ENCODE assay signal across 35 cellular contexts in the genomic region with DNA sequence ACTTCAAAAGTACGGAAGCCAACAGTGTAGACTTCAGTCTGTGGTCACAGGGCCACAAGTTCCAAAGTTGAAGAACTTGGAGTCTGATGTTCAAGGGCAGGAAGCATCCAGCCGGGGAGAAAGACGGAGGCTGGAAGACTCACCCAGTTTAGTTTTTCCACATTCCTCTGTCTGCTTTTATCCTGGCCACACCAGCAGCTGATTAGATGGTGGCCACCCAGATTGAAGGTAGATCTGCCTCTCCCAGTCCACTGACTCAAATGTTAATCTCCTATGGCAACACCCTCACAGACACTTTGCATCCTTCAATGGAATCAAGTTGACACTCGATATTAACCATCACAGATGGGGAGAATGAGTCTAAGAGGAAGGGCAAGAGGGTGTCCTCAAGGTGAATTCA. TPM values are rescaled to one million over a fixed set of nuclear protein-coding genes. Genes with fewer than 3 reads are reported as not detected.
DNase-seq lines count a peak whose midpoint lies in the region; ATAC-seq and TF ChIP-seq lines count a peak whose summit lies in the region.
"Had no signal": no experiment of that assay in that cellular context is flagged by ENCODE, and none has a peak within 500 bp of the region (broad histone marks: within the 10 kb centered on the region; RNA-seq: fewer than 3 reads in every experiment).

No MANE protein-coding gene starts in this region.

- H3K36me3 ChIP-seq in esophagus muscularis mucosa (no peaks in the 10 kb centered on the region), lung (ENCODE audit: control insufficient read depth in 2 of 2, insufficient read depth in 2 of 2, low read length in 2 of 2) (no peaks in the 10 kb centered on the region)
- H3K36me3 ChIP-seq: BE2C; BLaER1; BLaER1 treated with 17β-estradiol and CSF1 and Interleukin-3, amounts not matched to agents 10 nM and 100 nM had no signal

- whole genome bisulfite sequencing in esophagus muscularis mucosa, result 93% methylated on average over 4 of the region's 4 CpGs
- WGBS in lung, 2 donors, result 76 to 88% methylated on average over 4 of the region's 4 CpGs

- TF ChIP-seq EP300 in esophagus muscularis mucosa (IDR thresholded peaks at IDR 0.05), result no peak

- TF ChIP-seq CTCF in esophagus muscularis mucosa (IDR thresholded peaks at IDR 0.05), result no peak
- TF ChIP-seq CTCF in lung (IDR thresholded peaks at IDR 0.05; ENCODE audit: control extremely low read depth, extremely low read depth), result no peak

- H3K4me1 ChIP-seq in esophagus muscularis mucosa (no peaks in the 10 kb centered on the region), lung (ENCODE audit: control insufficient read depth in 2 of 2, insufficient read depth in 2 of 2, low read length in 2 of 2) (no peaks in the 10 kb centered on the region)
- H3K4me1 ChIP-seq: A549, BE2C had no signal

- H3K27me3 Mint-ChIP-seq in T-helper 2 cell treated with Interferon-gamma antibody and Interleukin-4, amounts not matched to agents 5 μg/mL and 100 μg/mL, for 36 hours (ENCODE audit: low read depth), result peaks cover 6% of the 10 kb centered on the region

- DNase-seq in NCI-H524 (lab: John Stamatoyannopoulos, UW) (peak; percentile 17 to 33), NCI-H524 treated with DMSO at 0.1 percent for 48 hours (lab: John Stamatoyannopoulos, UW) (peak; percentile 17), esophagus muscularis mucosa (ENCODE audit: extremely low spot score) (peak; percentile 82), lung (ENCODE audit: low spot score) (peak; percentile 13), NCI-H69 (lab: John Stamatoyannopoulos, UW) (no peak), NCI-H1092 treated with DMSO at 0.1 percent for 48 hours (lab: John Stamatoyannopoulos, UW) (no peak)
- DNase-seq in T-helper 2 cell treated with Interferon-gamma antibody and Interleukin-4, amounts not matched to agents 5 μg/mL and 100 μg/mL, for 36 hours (ENCODE audit: low spot score), result no peak
- DNase-seq: 8988T; ACHN; AML-193; BE2C; C1 segment of cervical spinal cord; Caco-2; Calu3; CD4-positive, alpha-beta memory T cell; CD4-positive, alpha-beta T cell; CD4-positive, CD25-positive, alpha-beta regulatory T cell; CD8-positive, alpha-beta memory T cell; CD8-positive, alpha-beta T cell; COR-L47; DMS 273 treated with DMSO at 0.1 percent for 48 hours; DMS153; DMS53; DMS79; DMS79 treated with DMSO at 0.1 percent for 48 hours; DND-41; EL had no signal

- H3K4me1 Mint-ChIP-seq in T-helper 2 cell treated with Interferon-gamma antibody and Interleukin-4, amounts not matched to agents 5 μg/mL and 100 μg/mL, for 36 hours (ENCODE audit: low read depth), result no peaks in the 10 kb centered on the region
- H3K4me1 Mint-ChIP-seq: B cell; CD14-positive monocyte; CD4-positive, alpha-beta memory T cell; CD4-positive, CD25-positive, alpha-beta regulatory T cell; CD8-positive, alpha-beta memory T cell had no signal

- H3K4me3 ChIP-seq in esophagus muscularis mucosa (no peak overlapping the region), lung (no peak overlapping the region)
- H3K4me3 ChIP-seq: A549; BLaER1; BLaER1 treated with 17β-estradiol and CSF1 and Interleukin-3, amounts not matched to agents 10 nM and 100 nM had no signal

- H3K9me3 ChIP-seq in esophagus muscularis mucosa, result no peaks in the 10 kb centered on the region
- no peaks in the 10 kb centered on the region for H3K9me3 ChIP-seq in lung (ENCODE audit: control insufficient read depth in 2 of 2, insufficient read depth in 1 of 2, low read length in 1 of 2)
- H3K9me3 ChIP-seq: A549, BE2C, BLaER1, Caco-2 had no signal

- no peak overlapping the region for H3K27ac Mint-ChIP-seq in T-helper 2 cell treated with Interferon-gamma antibody and Interleukin-4, amounts not matched to agents 5 μg/mL and 100 μg/mL, for 36 hours
- H3K27ac Mint-ChIP-seq: B cell; CD14-positive monocyte; CD4-positive, alpha-beta memory T cell; CD4-positive, alpha-beta T cell; CD4-positive, CD25-positive, alpha-beta regulatory T cell; CD8-positive, alpha-beta memory T cell; CD8-positive, alpha-beta T cell had no signal

- no peak for ATAC-seq in lung (ENCODE audit: insufficient read depth, low FRiP score)
- no peak for ATAC-seq in GM21367 (IDR thresholded peaks at IDR 0.05; ENCODE audit: unreplicated experiment)
- ATAC-seq: A549; CD8-positive, alpha-beta T cell had no signal

- H3K27ac ChIP-seq in esophagus muscularis mucosa (replicated peaks in 1 of 4) (no peak overlapping the region), lung (ENCODE audit: low read depth in 1 of 2, low read length in 1 of 2) (no peak overlapping the region)
- H3K27ac ChIP-seq: 22Rv1; A549; BLaER1; BLaER1 treated with 17β-estradiol and CSF1 and Interleukin-3, amounts not matched to agents 10 nM and 100 nM; C4-2B had no signal

- intact Hi-C loops in esophagus muscularis mucosa (cut with DNase I), result no loop called here

- no peaks in the 10 kb centered on the region for H3K36me3 Mint-ChIP-seq in T-helper 2 cell treated with Interferon-gamma antibody and Interleukin-4, amounts not matched to agents 5 μg/mL and 100 μg/mL, for 36 hours (ENCODE audit: low read depth)
- H3K36me3 Mint-ChIP-seq: CD14-positive monocyte; CD4-positive, alpha-beta memory T cell; CD4-positive, CD25-positive, alpha-beta regulatory T cell; CD8-positive, alpha-beta memory T cell; CD8-positive, alpha-beta T cell had no signal

- H3K4me3 Mint-ChIP-seq in T-helper 2 cell treated with Interferon-gamma antibody and Interleukin-4, amounts not matched to agents 5 μg/mL and 100 μg/mL, for 36 hours, result no peak overlapping the region
- H3K4me3 Mint-ChIP-seq: B cell; CD14-positive monocyte; CD4-positive, alpha-beta memory T cell; CD4-positive, alpha-beta T cell; CD4-positive, CD25-positive, alpha-beta regulatory T cell; CD8-positive, alpha-beta memory T cell; CD8-positive, alpha-beta T cell had no signal

- TF ChIP-seq POLR2A in esophagus muscularis mucosa (IDR thresholded peaks at IDR 0.05; ENCODE audit: low read depth), result no peak

- no peaks in the 10 kb centered on the region for H3K9me3 Mint-ChIP-seq in T-helper 2 cell treated with Interferon-gamma antibody and Interleukin-4, amounts not matched to agents 5 μg/mL and 100 μg/mL, for 36 hours
- H3K9me3 Mint-ChIP-seq: CD14-positive monocyte; CD4-positive, alpha-beta memory T cell; CD4-positive, alpha-beta T cell; CD4-positive, CD25-positive, alpha-beta regulatory T cell; CD8-positive, alpha-beta memory T cell; CD8-positive, alpha-beta T cell had no signal

- H3K27me3 ChIP-seq in esophagus muscularis mucosa, result no peaks in the 10 kb centered on the region
- no peaks in the 10 kb centered on the region for H3K27me3 ChIP-seq in lung (ENCODE audit: control insufficient read depth, insufficient read depth)
- H3K27me3 ChIP-seq: BLaER1; BLaER1 treated with 17β-estradiol and CSF1 and Interleukin-3, amounts not matched to agents 10 nM and 100 nM had no signal

RNA-seq across cellular contexts. Expression of gene FRMD4A, which starts 19.3 kb away (rescaled TPM):
- total RNA-seq in esophagus muscularis mucosa, result 10 to 100 TPM; 17.0 to 28.8 (median 21.8) TPM
- total RNA-seq in lung, result 10 to 100 TPM; 39.7 to 64.5 TPM
- polyA plus RNA-seq in lung, result 10 to 100 TPM; 12.0 to 18.8 TPM
- polyA plus RNA-seq: CD14-positive monocyte had no signal

Comparison
In these comparisons a context has a peak if more than half of its experiments do, and no peak if none do; other contexts are left out.
1. DNase-seq: peak in NCI-H524 (2 of 2), NCI-H524 treated with DMSO at 0.1 percent for 48 hours (single experiment), esophagus muscularis mucosa (single experiment) and lung (single experiment); none in T-helper 2 cell treated with Interferon-gamma antibody and Interleukin-4, amounts not matched to agents 5 μg/mL and 100 μg/mL, for 36 hours (single experiment), NCI-H69 (single experiment) and NCI-H1092 treated with DMSO at 0.1 percent for 48 hours (single experiment).